20 cellular contexts compared by ENCODE assay signal in genomic region chr9:98930792-98931191, GRCh38. TPM values are rescaled to one million over a fixed set of nuclear protein-coding genes. Genes with fewer than 3 reads are reported as not detected.
"Had no signal": no experiment of that assay in that cellular context is flagged by ENCODE, and none has a peak within 500 bp of the region (broad histone marks: within the 10 kb centered on the region; RNA-seq: fewer than 3 reads in every experiment).

No MANE protein-coding gene starts in this region.

- H3K4me3 ChIP-seq: esophagus squamous epithelium, lung, stomach, thoracic aorta had no signal

- H3K36me3 ChIP-seq: esophagus squamous epithelium, stomach, thoracic aorta had no signal

- H3K27ac Mint-ChIP-seq: dendritic cell treated with granulocyte-macrophage colony-stimulating factor and Interleukin-4, amounts not matched to agents 40 ng/mL and 50 ng/mL, for 4 days; effector memory CD8-positive, alpha-beta T cell; naive thymus-derived CD4-positive, alpha-beta T cell; stimulated activated effector memory CD8-positive, alpha-beta T cell treated with anti-CD3 and anti-CD28 coated beads, Interleukin-12 subunit alpha, Interleukin-12 subunit beta, amount 100 ng/mL, for 72 hours had no signal

- H3K4me1 ChIP-seq: esophagus squamous epithelium, foreskin keratinocyte, stomach had no signal

- H3K4me1 Mint-ChIP-seq: naive thymus-derived CD4-positive, alpha-beta T cell; stimulated activated effector memory CD8-positive, alpha-beta T cell treated with anti-CD3 and anti-CD28 coated beads, Interleukin-12 subunit alpha, Interleukin-12 subunit beta, amount 100 ng/mL, for 72 hours had no signal

- ATAC-seq: effector memory CD8-positive, alpha-beta T cell; foreskin keratinocyte; left colon; left ventricle myocardium superior; naive thymus-derived CD4-positive, alpha-beta T cell; stimulated activated effector memory CD8-positive, alpha-beta T cell treated with anti-CD3 and anti-CD28 coated beads, Interleukin-12 subunit alpha, Interleukin-12 subunit beta, amount 100 ng/mL, for 72 hours had no signal

- H3K36me3 Mint-ChIP-seq: naive thymus-derived CD4-positive, alpha-beta T cell; stimulated activated effector memory CD8-positive, alpha-beta T cell treated with anti-CD3 and anti-CD28 coated beads, Interleukin-12 subunit alpha, Interleukin-12 subunit beta, amount 100 ng/mL, for 72 hours had no signal

- H3K9me3 ChIP-seq: esophagus squamous epithelium, stomach, thoracic aorta had no signal

- DNase-seq: cerebellar nuclear complex; effector memory CD8-positive, alpha-beta T cell; esophagus squamous epithelium; foreskin keratinocyte; left colon; left ventricle myocardium superior; mesendoderm; naive thymus-derived CD4-positive, alpha-beta T cell; posterior cingulate gyrus; stimulated activated CD4-positive, alpha-beta T cell treated with anti-CD3 and anti-CD28 coated beads, Interleukin-4, amount 100 ng/mL, for 1 hour; stimulated activated CD8-positive, alpha-beta memory T cell treated with anti-CD3 and anti-CD28 coated beads, Interleukin-4, amount 100 ng/mL, for 48 hours; stomach; substantia nigra had no signal

- H3K27me3 ChIP-seq: esophagus squamous epithelium, stomach had no signal

- H3K27ac ChIP-seq: epithelial cell of prostate, esophagus squamous epithelium, foreskin keratinocyte, stomach, thoracic aorta had no signal

- H3K9me3 Mint-ChIP-seq: dendritic cell treated with granulocyte-macrophage colony-stimulating factor and Interleukin-4, amounts not matched to agents 40 ng/mL and 50 ng/mL, for 4 days; effector memory CD8-positive, alpha-beta T cell; naive thymus-derived CD4-positive, alpha-beta T cell; stimulated activated effector memory CD8-positive, alpha-beta T cell treated with anti-CD3 and anti-CD28 coated beads, Interleukin-12 subunit alpha, Interleukin-12 subunit beta, amount 100 ng/mL, for 72 hours had no signal

- FAIRE-seq: colon had no signal

- H3K4me3 Mint-ChIP-seq: dendritic cell treated with granulocyte-macrophage colony-stimulating factor and Interleukin-4, amounts not matched to agents 40 ng/mL and 50 ng/mL, for 4 days; effector memory CD8-positive, alpha-beta T cell; naive thymus-derived CD4-positive, alpha-beta T cell; stimulated activated effector memory CD8-positive, alpha-beta T cell treated with anti-CD3 and anti-CD28 coated beads, Interleukin-12 subunit alpha, Interleukin-12 subunit beta, amount 100 ng/mL, for 72 hours had no signal

RNA-seq across cellular contexts. Expression of gene COL15A1, which starts 12.9 kb away (rescaled TPM):
- total RNA-seq: foreskin keratinocyte, pulmonary artery endothelial cell had no signal
- polyA plus RNA-seq: naive thymus-derived CD4-positive, alpha-beta T cell had no signal
